Comparison of ENCODE assay signal across 1 cellular context in genomic region chr14:77139540-77140342, GRCh38.
TF ChIP-seq lines count a peak whose summit lies in the region.

No MANE protein-coding gene starts in this region.

TF ChIP-seq in H1, 55 proteins besides CTCF, POLR2A, EP300 and RAD21:
- TF ChIP-seq TEAD4 (IDR thresholded peaks at IDR 0.05; ENCODE audit: low read depth, low read length) (peak; percentile 88), MAX (IDR thresholded peaks at IDR 0.05) (peak; percentile 75), CREB1 (IDR thresholded peaks at IDR 0.05) (peak; percentile 60; the same call in 1 of the 2 replicates), EZH2 (IDR thresholded peaks at IDR 0.05; ENCODE audit: low read depth, low read length, severe bottlenecking) (peak; percentile 28), SP1 (IDR thresholded peaks at IDR 0.05; ENCODE audit: low read depth, low read length) (no peak), USF2 (IDR thresholded peaks at IDR 0.05; ENCODE audit: low read length) (no peak), E2F6 (IDR thresholded peaks at IDR 0.05) (peak; percentile 67), KDM4A (IDR thresholded peaks at IDR 0.05; ENCODE audit: low read depth, low read length, severe bottlenecking) (peak; percentile 57), HDAC2 (IDR thresholded peaks at IDR 0.05; ENCODE audit: borderline replicate concordance in 1 of 2, low read depth in 2 of 2, low read length in 2 of 2) (peak; percentile 3 to 43; a peak in 1 of 4 replicates), GTF2F1 (IDR thresholded peaks at IDR 0.05; ENCODE audit: borderline replicate concordance, low read depth, low read length) (no peak), BACH1 (IDR thresholded peaks at IDR 0.05; ENCODE audit: low read length) (peak; percentile 49), SAP30 (IDR thresholded peaks at IDR 0.05; ENCODE audit: insufficient read depth, insufficient replicate concordance, low read length) (no peak), ATF3 (IDR thresholded peaks at IDR 0.05; ENCODE audit: insufficient read depth, low read depth, low read length) (no peak), SIN3A (conservative IDR thresholded peaks at IDR 0.05 in 1 of 2, IDR thresholded peaks at IDR 0.05 in 1 of 2; ENCODE audit: low read depth in 1 of 2, low read length in 2 of 2) (peak in 1 of 2 experiments; percentile 62; a peak in 2 of 4 replicates), TAF1 (IDR thresholded peaks at IDR 0.05; ENCODE audit: low read depth, low read length) (no peak), GABPA (IDR thresholded peaks at IDR 0.05; ENCODE audit: borderline replicate concordance, insufficient read depth, low read length) (no peak)
